Comparison of ENCODE assay signal across 16 cellular contexts in the genomic region with DNA sequence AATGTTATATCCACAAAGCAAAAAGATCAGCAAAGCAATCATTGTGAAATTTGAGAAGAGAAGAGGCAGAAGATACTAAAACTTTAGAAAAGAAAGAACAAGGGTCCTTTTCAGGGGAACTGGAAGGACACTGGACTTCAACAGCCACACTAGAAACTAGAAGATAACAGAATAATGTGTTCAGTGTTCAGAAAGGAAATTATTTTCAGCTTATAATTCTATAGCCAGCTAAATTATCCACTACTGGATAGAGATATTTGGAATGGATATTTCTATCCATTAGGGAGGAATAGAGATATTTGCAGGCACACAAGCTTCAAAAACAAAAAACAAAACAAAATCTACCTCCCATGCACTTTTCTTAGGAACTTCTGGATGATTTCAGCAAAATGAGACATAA. TPM values are rescaled to one million over a fixed set of nuclear protein-coding genes. Genes with fewer than 3 reads are reported as not detected.
DNase-seq lines count a peak whose midpoint lies in the region; ATAC-seq and TF ChIP-seq lines count a peak whose summit lies in the region.
"Had no signal": no experiment of that assay in that cellular context is flagged by ENCODE, and none has a peak within 500 bp of the region (broad histone marks: within the 10 kb centered on the region; RNA-seq: fewer than 3 reads in every experiment).

No MANE protein-coding gene starts in this region.

- H3K27ac ChIP-seq in CD8-positive, alpha-beta T cell (ENCODE audit: low read depth, low read length), result no peak overlapping the region
- H3K27ac ChIP-seq in neutrophil, result peak overlapping the region; percentile 91
- H3K27ac ChIP-seq in brain microvascular endothelial cell, result no peak overlapping the region

- TF ChIP-seq CTCF in CD14-positive monocyte (IDR thresholded peaks at IDR 0.05) (no peak), neutrophil (IDR thresholded peaks at IDR 0.05) (no peak), brain microvascular endothelial cell (IDR thresholded peaks at IDR 0.05; ENCODE audit: low read depth, low read length, missing control alignments) (no peak)
- TF ChIP-seq CTCF in CD8-positive, alpha-beta T cell (IDR thresholded peaks at IDR 0.05), result no peak

- in situ Hi-C loops in brain microvascular endothelial cell (cut with HindIII; ENCODE audit: low pct_ligation_motif_present, low sequenced_read_pairs), result no loop called here

- DNase-seq in CD14-positive monocyte (ENCODE audit: low spot score), result no peak
- no peak for DNase-seq in CD8-positive, alpha-beta T cell
- DNase-seq in central memory CD8-positive, alpha-beta T cell (ENCODE audit: low spot score in 2 of 2), result no peak
- DNase-seq in NCI-H1694 (lab: John Stamatoyannopoulos, UW), result no peak
- no peak for DNase-seq in brain microvascular endothelial cell
- DNase-seq in germinal center (ENCODE audit: low spot score), result no peak
- DNase-seq: activated CD4-positive, alpha-beta T cell treated with anti-CD3 and anti-CD28 coated beads for 4 hours; activated naive CD8-positive, alpha-beta T cell treated with anti-CD3 and anti-CD28 coated beads, Interleukin-2, amount 10 ng/mL, durations not matched to agents 7 days and 5 days; GOT3; hippocampal formation; NCI-H1048; NCI-H2081; NCI-H510A treated with DMSO at 0.1 percent for 48 hours had no signal

- H3K9me3 ChIP-seq in CD8-positive, alpha-beta T cell (ENCODE audit: low read length), result no peaks in the 10 kb centered on the region
- no peaks in the 10 kb centered on the region for H3K9me3 ChIP-seq in neutrophil

- peak overlapping the region in 4 of 7 donors; percentile 41 to 91 (median 85) for H3K27ac Mint-ChIP-seq in CD14-positive monocyte
- peak overlapping the region; percentile 92 for H3K27ac Mint-ChIP-seq in CD8-positive, alpha-beta T cell
- peak overlapping the region; percentile 86 for H3K27ac Mint-ChIP-seq in central memory CD8-positive, alpha-beta T cell (ENCODE audit: low read depth)
- H3K27ac Mint-ChIP-seq: activated naive CD8-positive, alpha-beta T cell treated with anti-CD3 and anti-CD28 coated beads, Interleukin-2, amount 10 ng/mL, durations not matched to agents 7 days and 5 days; brain had no signal

- H3K36me3 ChIP-seq in CD8-positive, alpha-beta T cell (ENCODE audit: insufficient read depth, low read length), result no peaks in the 10 kb centered on the region
- peaks cover 14% of the 10 kb centered on the region for H3K36me3 ChIP-seq in neutrophil
- H3K36me3 ChIP-seq in brain microvascular endothelial cell (replicated peaks), result peaks cover 19% of the 10 kb centered on the region

- POLR2A ChIA-PET in CD8-positive, alpha-beta T cell (lab: Charles Lee), result interaction anchor here (2.3 kb wide), 1 partner anchor 11 kb away, joined by 6 read pairs; no protein-coding TSS in a partner anchor

- peaks cover 19 to 31% of the 10 kb centered on the region in 2 donors for H3K36me3 Mint-ChIP-seq in CD14-positive monocyte
- peaks cover 29% of the 10 kb centered on the region for H3K36me3 Mint-ChIP-seq in CD8-positive, alpha-beta T cell
- peaks cover 11% of the 10 kb centered on the region for H3K36me3 Mint-ChIP-seq in central memory CD8-positive, alpha-beta T cell (ENCODE audit: insufficient read depth)
- H3K36me3 Mint-ChIP-seq: brain had no signal

- no peak overlapping the region for H3K4me3 ChIP-seq in CD8-positive, alpha-beta T cell (ENCODE audit: low read depth, low read length)
- H3K4me3 ChIP-seq in neutrophil (ENCODE audit: low read depth in 1 of 2, low read length in 1 of 2), result peak overlapping the region in 1 of 2 experiments; percentile 38
- no peak overlapping the region for H3K4me3 ChIP-seq in brain microvascular endothelial cell (ENCODE audit: low read depth, low read length)

- peaks cover 84% of the 10 kb centered on the region for H3K4me1 ChIP-seq in CD8-positive, alpha-beta T cell (ENCODE audit: insufficient read depth, low read length)
- peaks cover 100% of the 10 kb centered on the region in 2 experiments for H3K4me1 ChIP-seq in neutrophil (ENCODE audit: control insufficient read depth in 1 of 2, insufficient read depth in 1 of 2, low read depth in 1 of 2, low read length in 1 of 2)

- peaks cover 82% of the 10 kb centered on the region for H3K4me1 Mint-ChIP-seq in CD14-positive monocyte
- H3K4me1 Mint-ChIP-seq in CD8-positive, alpha-beta T cell (ENCODE audit: low read depth), result peaks cover 82% of the 10 kb centered on the region
- H3K4me1 Mint-ChIP-seq in central memory CD8-positive, alpha-beta T cell, result peaks cover 73% of the 10 kb centered on the region

- ATAC-seq in CD8-positive, alpha-beta T cell, result no peak
- no peak for ATAC-seq in central memory CD8-positive, alpha-beta T cell (replicated peaks; ENCODE audit: extremely low read depth, poor library complexity, severe bottlenecking)

- peaks cover 0 to 3% (median 0%) of the 10 kb centered on the region in 7 donors for H3K9me3 Mint-ChIP-seq in CD14-positive monocyte
- H3K9me3 Mint-ChIP-seq in CD8-positive, alpha-beta T cell, result peaks cover 4% of the 10 kb centered on the region
- no peaks in the 10 kb centered on the region for H3K9me3 Mint-ChIP-seq in central memory CD8-positive, alpha-beta T cell

- no peaks in the 10 kb centered on the region for H3K27me3 Mint-ChIP-seq in CD14-positive monocyte (ENCODE audit: low read depth in 3 of 3)
- no peaks in the 10 kb centered on the region for H3K27me3 Mint-ChIP-seq in CD8-positive, alpha-beta T cell (ENCODE audit: low read depth)
- no peaks in the 10 kb centered on the region for H3K27me3 Mint-ChIP-seq in central memory CD8-positive, alpha-beta T cell
- H3K27me3 Mint-ChIP-seq: activated naive CD8-positive, alpha-beta T cell treated with anti-CD3 and anti-CD28 coated beads, Interleukin-2, amount 10 ng/mL, durations not matched to agents 7 days and 5 days had no signal

- no peak overlapping the region for H3K4me3 Mint-ChIP-seq in CD14-positive monocyte
- H3K4me3 Mint-ChIP-seq in CD8-positive, alpha-beta T cell, result no peak overlapping the region
- no peak overlapping the region for H3K4me3 Mint-ChIP-seq in central memory CD8-positive, alpha-beta T cell
- H3K4me3 Mint-ChIP-seq: activated naive CD8-positive, alpha-beta T cell treated with anti-CD3 and anti-CD28 coated beads, Interleukin-2, amount 10 ng/mL, durations not matched to agents 7 days and 5 days; brain had no signal

- intact Hi-C loops in CD14-positive monocyte (cut with micrococcal nuclease), result no loop called here
- intact Hi-C loops in CD8-positive, alpha-beta T cell (cut with DNase I, micrococcal nuclease), result no loop called here

- no peaks in the 10 kb centered on the region for H3K27me3 ChIP-seq in CD8-positive, alpha-beta T cell (ENCODE audit: insufficient read depth, low read length)
- H3K27me3 ChIP-seq in neutrophil (no peaks in the 10 kb centered on the region), brain microvascular endothelial cell (replicated peaks) (no peaks in the 10 kb centered on the region)

- CTCF ChIA-PET in CD8-positive, alpha-beta T cell (lab: Charles Lee), result interaction anchor here (1.4 to 5.3 kb wide), 2 partner anchors 11 to 48 kb away, joined by 5 to 26 read pairs; no protein-coding TSS in a partner anchor

RNA-seq across cellular contexts. Expression of gene ANXA11, which starts 12.8 kb away (rescaled TPM):
- 100 to 1,000 TPM; 134 to 174 TPM for polyA plus RNA-seq in CD14-positive monocyte
- 100 to 1,000 TPM; 136 to 141 TPM for total RNA-seq in CD8-positive, alpha-beta T cell
- polyA plus RNA-seq: neural cell had no signal
